Comparison of ENCODE assay signal across 8 cellular contexts in genomic region chr22:24153353-24153752, GRCh38. TPM values are rescaled to one million over a fixed set of nuclear protein-coding genes. Genes with fewer than 3 reads are reported as not detected.
DNase-seq lines count a peak whose midpoint lies in the region; ATAC-seq and TF ChIP-seq lines count a peak whose summit lies in the region.
"Had no signal": no experiment of that assay in that cellular context is flagged by ENCODE, and none has a peak within 500 bp of the region (broad histone marks: within the 10 kb centered on the region; RNA-seq: fewer than 3 reads in every experiment).

No MANE protein-coding gene starts in this region.

- H3K27ac ChIP-seq in spleen, result peak overlapping the region; percentile 60 to 97 (median 92)

- TF ChIP-seq CTCF in chondrocyte (IDR thresholded peaks at IDR 0.05) (no peak), spleen (IDR thresholded peaks at IDR 0.05 in 8 of 11, conservative IDR thresholded peaks at IDR 0.05 in 3 of 11) (no peak)

- no peak overlapping the region for H3K4me3 Mint-ChIP-seq in chondrocyte (ENCODE audit: unreplicated experiment)

- peaks cover 0 to 17% (median 0%) of the 10 kb centered on the region in 6 donors for H3K36me3 ChIP-seq in spleen

- H3K36me3 Mint-ChIP-seq in chondrocyte (ENCODE audit: low read depth), result no peaks in the 10 kb centered on the region

- no peak for TF ChIP-seq POLR2A in spleen (IDR thresholded peaks at IDR 0.05)

- no peaks in the 10 kb centered on the region for H3K9me3 Mint-ChIP-seq in chondrocyte (ENCODE audit: low read depth)

- intact Hi-C loops in spleen (cut with DNase I; ENCODE audit: low total_unique reads), result no loop called here

- WGBS in spleen, 5 donors, result 39 to 69% (median 51%) methylated on average over 2 to 3 of the region's 3 CpGs

- peaks cover 44% of the 10 kb centered on the region for H3K4me1 Mint-ChIP-seq in chondrocyte (ENCODE audit: low read depth)

- no peaks in the 10 kb centered on the region for H3K27me3 Mint-ChIP-seq in chondrocyte (ENCODE audit: low read depth)

- H3K9me3 ChIP-seq in spleen, result no peaks in the 10 kb centered on the region

- H3K27ac Mint-ChIP-seq in chondrocyte (ENCODE audit: unreplicated experiment), result peak overlapping the region; percentile 69

- H3K4me3 ChIP-seq in spleen, result peak overlapping the region in 1 of 8 donors; percentile 99

- no peaks in the 10 kb centered on the region for H3K27me3 ChIP-seq in spleen (replicated peaks in 1 of 7)

- peak; percentile 46 for DNase-seq in HT1080 (ENCODE audit: low read depth)
- DNase-seq in T-helper 22 cell (ENCODE audit: low read depth), result peak; percentile 11
- no peak for DNase-seq in chondrocyte (ENCODE audit: low spot score)
- DNase-seq in spleen, result peak; percentile 85
- no peak for DNase-seq in cerebellum (ENCODE audit: low spot score)
- DNase-seq in GDM1 (lab: John Stamatoyannopoulos, UW), result no peak
- DNase-seq: NCI-H526 treated with DMSO at 0.1 percent for 48 hours had no signal

- peaks cover 36 to 68% (median 54%) of the 10 kb centered on the region in 6 donors for H3K4me1 ChIP-seq in spleen

- no peak for ATAC-seq in HG02870 (IDR thresholded peaks at IDR 0.05; ENCODE audit: unreplicated experiment)

RNA-seq across cellular contexts. Expression of gene SUSD2, which starts 27.9 kb away (rescaled TPM):
- 0.10 and 0.17 TPM in 2 replicates for total RNA-seq in HT1080 (2014; rRNA removed; shearing (Covaris generic))
- 0.03 TPM in 1 of 2 replicates, not detected in the other for polyA plus RNA-seq in HT1080 (2015; cell fraction: cytosol; rRNA removed)
- polyA plus RNA-seq in HT1080 (2015; cell fraction: nucleus; rRNA removed), result 0.03 and 0.20 TPM in 2 replicates
- total RNA-seq in chondrocyte (0.34 to 1.00 TPM (median 0.65 TPM) in 3 replicates), spleen (1 to 10 TPM; 1.4 to 9.0 (median 3.2) TPM), cerebellum (0.54 TPM)
- 1 to 10 TPM; 2.2 to 4.0 (median 3.6) TPM for polyA plus RNA-seq in spleen

Comparison
In these comparisons a context has a peak if more than half of its experiments do, and no peak if none do; other contexts are left out.
1. DNase-seq: peak in HT1080 (single experiment), T-helper 22 cell (single experiment) and spleen (single experiment); none in chondrocyte (single experiment), cerebellum (single experiment) and GDM1 (single experiment).